21 cellular contexts compared by ENCODE assay signal in genomic region chr2:223008936-223009335, GRCh38. TPM values are rescaled to one million over a fixed set of nuclear protein-coding genes. Genes with fewer than 3 reads are reported as not detected.
A peak's percentile ranks its signal among the peaks of the same experiment; 100 is the strongest.
DNase-seq lines count a peak whose midpoint lies in the region; ATAC-seq and TF ChIP-seq lines count a peak whose summit lies in the region.
"Had no signal": no experiment of that assay in that cellular context is flagged by ENCODE, and none has a peak within 500 bp of the region (broad histone marks: within the 10 kb centered on the region; RNA-seq: fewer than 3 reads in every experiment).

No MANE protein-coding gene starts in this region.

- H3K4me3 ChIP-seq in left ventricle myocardium inferior = no peak overlapping the region
- H3K4me3 ChIP-seq in heart left ventricle = no peak overlapping the region
- H3K4me3 ChIP-seq in lower lobe of right lung = no peak overlapping the region
- H3K4me3 ChIP-seq: HAP-1 had no signal

- TF ChIP-seq CTCF in left ventricle myocardium inferior (IDR thresholded peaks at IDR 0.05; ENCODE audit: borderline replicate concordance) = no peak
- no peak for TF ChIP-seq CTCF in heart left ventricle (IDR thresholded peaks at IDR 0.05)
- TF ChIP-seq CTCF in lower lobe of right lung (IDR thresholded peaks at IDR 0.05) = no peak
- TF ChIP-seq CTCF in H9 (conservative IDR thresholded peaks at IDR 0.05) = no peak

- H2BK5ac ChIP-seq in H9 (ENCODE audit: insufficient read length, low read length) = no peak overlapping the region

- no peak overlapping the region for H3K27ac Mint-ChIP-seq in H9
- H3K27ac Mint-ChIP-seq: CD4-positive, CD25-positive, alpha-beta regulatory T cell had no signal

- no peak overlapping the region for H3K4me3 Mint-ChIP-seq in H9
- H3K4me3 Mint-ChIP-seq: CD4-positive, CD25-positive, alpha-beta regulatory T cell had no signal

- no peak overlapping the region for H3K56ac ChIP-seq in H9 (ENCODE audit: insufficient read length, low read depth, low read length)

- no peaks in the 10 kb centered on the region for H3K4me1 ChIP-seq in left ventricle myocardium inferior
- H3K4me1 ChIP-seq in heart left ventricle = no peaks in the 10 kb centered on the region
- H3K4me1 ChIP-seq in lower lobe of right lung = no peaks in the 10 kb centered on the region
- no peaks in the 10 kb centered on the region for H3K4me1 ChIP-seq in H9 (ENCODE audit: insufficient read depth, low read length)
- H3K4me1 ChIP-seq: HAP-1 had no signal

- no peak overlapping the region for H4K5ac ChIP-seq in H9 (ENCODE audit: insufficient read length, low read depth, low read length)

- H4K91ac ChIP-seq in H9 (ENCODE audit: insufficient read length, low read depth, low read length) = no peak overlapping the region

- peaks cover 1% of the 10 kb centered on the region for H3K27me3 Mint-ChIP-seq in H9 (ENCODE audit: low read depth)

- no peaks in the 10 kb centered on the region for H3K79me2 ChIP-seq in H9 (ENCODE audit: insufficient read depth, low read length)

- no peak overlapping the region for H3K23ac ChIP-seq in H9 (ENCODE audit: insufficient read length, low read depth, low read length)

- H3K18ac ChIP-seq in H9 (ENCODE audit: insufficient read length, low read depth, low read length) = no peak overlapping the region

- intact Hi-C loops in left ventricle myocardium inferior (cut with micrococcal nuclease) = no loop called here
- intact Hi-C loops in heart left ventricle (cut with DNase I) = loop anchor here in 1 of 10 donors (5.0 kb wide), 1 partner anchor 33 kb away; no protein-coding TSS in a partner anchor
- intact Hi-C loops in lower lobe of right lung (cut with DNase I) = no loop called here

- H2AFZ ChIP-seq in H9 (ENCODE audit: low read length) = no peak overlapping the region

- H3K36me3 ChIP-seq in left ventricle myocardium inferior (no peaks in the 10 kb centered on the region), heart left ventricle (no peaks in the 10 kb centered on the region), lower lobe of right lung (no peaks in the 10 kb centered on the region)
- H3K36me3 ChIP-seq: HAP-1 had no signal

- no peak for DNase-seq in left ventricle myocardium inferior
- no peak for DNase-seq in heart left ventricle
- peak; percentile 29 for DNase-seq in RPMI7951 (ENCODE audit: low read depth)
- peak; percentile 77 for DNase-seq in fibroblast of peridontal ligament (ENCODE audit: extremely low read depth)
- DNase-seq in lower lobe of right lung = no peak
- DNase-seq in H9 = no peak
- no peak for DNase-seq in SW 1271 (lab: John Stamatoyannopoulos, UW)
- DNase-seq: 8988T; CD4-positive, CD25-positive, alpha-beta regulatory T cell; DMS79; Karpas-422; NCI-H1694 treated with DMSO at 0.1 percent for 48 hours; NCI-H2081 treated with DMSO at 0.1 percent for 48 hours; NCI-H2171 treated with DMSO at 0.1 percent for 48 hours; NCI-H524 treated with DMSO at 0.1 percent for 48 hours; NCI-H82; OCI-M1; RPMI8226; SHP77 had no signal

- H2BK12ac ChIP-seq in H9 (ENCODE audit: insufficient read length, low read depth, low read length) = no peak overlapping the region

- 77 to 96% (median 89%) methylated on average over 1 of the region's 1 CpG for WGBS in heart left ventricle, 4 donors
- no CpG with 5 or more reads among the region's 1 CpG for WGBS in H9 (ENCODE audit: extremely low coverage, insufficient read length, low lambda C conversion rate)

- no peaks in the 10 kb centered on the region for H3K27me3 ChIP-seq in left ventricle myocardium inferior (ENCODE audit: low read depth)
- H3K27me3 ChIP-seq in heart left ventricle = no peaks in the 10 kb centered on the region
- no peaks in the 10 kb centered on the region for H3K27me3 ChIP-seq in lower lobe of right lung (ENCODE audit: low read depth)
- H3K27me3 ChIP-seq in H9 (ENCODE audit: insufficient read depth, low read length) = no peaks in the 10 kb centered on the region

- ATAC-seq in heart left ventricle (no peak), lower lobe of right lung (no peak)

- no peak overlapping the region for H3T11ph ChIP-seq in H9 (ENCODE audit: low read length)

- H3K23me2 ChIP-seq in H9 (ENCODE audit: insufficient read length, low read depth, low read length, poor library complexity, severe bottlenecking) = no peaks in the 10 kb centered on the region

- H3K4ac ChIP-seq in H9 (ENCODE audit: low read depth, low read length) = no peak overlapping the region

- H3K9me3 Mint-ChIP-seq in H9 = peaks cover 0 to 2% of the 10 kb centered on the region in 2 experiments; a peak in 2 of 5 replicates

- no peaks in the 10 kb centered on the region for H3K4me1 Mint-ChIP-seq in H9
- H3K4me1 Mint-ChIP-seq: CD4-positive, CD25-positive, alpha-beta regulatory T cell had no signal

- no peak overlapping the region for H3K4me2 ChIP-seq in H9 (ENCODE audit: insufficient read depth, insufficient read length, low read length)

- no peak overlapping the region for H2BK15ac ChIP-seq in H9 (ENCODE audit: low read depth, low read length)

- H3K9me3 ChIP-seq in left ventricle myocardium inferior (replicated peaks) (no peaks in the 10 kb centered on the region), heart left ventricle (no peaks in the 10 kb centered on the region), lower lobe of right lung (no peaks in the 10 kb centered on the region), H9 (ENCODE audit: control insufficient read depth, low read depth, low read length) (no peaks in the 10 kb centered on the region)
- H3K9me3 ChIP-seq: HAP-1 had no signal

- H2BK20ac ChIP-seq in H9 (ENCODE audit: low read depth, low read length, poor library complexity, severe bottlenecking) = no peak overlapping the region

- TF ChIP-seq POLR2A in heart left ventricle (IDR thresholded peaks at IDR 0.05) = no peak

- H2AK5ac ChIP-seq in H9 (ENCODE audit: insufficient read length, low read length) = no peak overlapping the region

- no peak overlapping the region for H4K8ac ChIP-seq in H9 (replicated peaks; ENCODE audit: insufficient read length, low read depth, low read length)

- no peaks in the 10 kb centered on the region for H4K20me1 ChIP-seq in H9 (ENCODE audit: control insufficient read depth, insufficient read depth, insufficient read length)

- no peaks in the 10 kb centered on the region; a peak in 1 of 7 replicates for H3K36me3 Mint-ChIP-seq in H9 (ENCODE audit: insufficient read depth in 1 of 3, low read depth in 3 of 3)
- H3K36me3 Mint-ChIP-seq: CD4-positive, CD25-positive, alpha-beta regulatory T cell had no signal

- H3K79me1 ChIP-seq in H9 (ENCODE audit: insufficient read depth, low read depth, low read length, poor library complexity, severe bottlenecking) = no peaks in the 10 kb centered on the region

- H3K27ac ChIP-seq in left ventricle myocardium inferior (replicated peaks) (peak overlapping the region; percentile 39), heart left ventricle (no peak overlapping the region), temporal lobe (ENCODE audit: low read depth, low read length) (peak overlapping the region; percentile 36), lower lobe of right lung (no peak overlapping the region), H9 (ENCODE audit: insufficient read length, low read depth, low read length) (no peak overlapping the region)

- no peak overlapping the region for H2BK120ac ChIP-seq in H9 (ENCODE audit: low read depth, low read length, poor library complexity, severe bottlenecking)

- H3K14ac ChIP-seq in H9 (ENCODE audit: insufficient read depth, low read length) = no peak overlapping the region

- no peak overlapping the region for H3K9ac ChIP-seq in H9 (ENCODE audit: extremely low read depth, insufficient read length, low read length)

RNA-seq across cellular contexts. Expression of gene KCNE4, which starts 43.1 kb away (rescaled TPM):
- 3.1 TPM for total RNA-seq in left ventricle myocardium inferior
- total RNA-seq in heart left ventricle = 1 to 10 TPM in 8 of 9 donors, under 1 TPM in 1; 0.69 to 3.7 (median 1.6) TPM
- 1 to 10 TPM; 1.5 to 2.4 TPM for polyA plus RNA-seq in heart left ventricle
- total RNA-seq in RPMI7951 (2014; rRNA removed; shearing (Covaris generic)) = 13.8 and 16.4 TPM in 2 replicates
- 2.5 TPM for total RNA-seq in temporal lobe
- total RNA-seq in lower lobe of right lung = 1.2 TPM
- total RNA-seq in H9 (2021) = 0.20 and 0.24 TPM in 2 replicates
- total RNA-seq: CD4-positive, CD25-positive, alpha-beta regulatory T cell had no signal
- polyA plus RNA-seq: CD4-positive, CD25-positive, alpha-beta regulatory T cell had no signal

Comparison
In these comparisons a context has a peak if more than half of its experiments do, and no peak if none do; other contexts are left out.
1. H3K27ac ChIP-seq: peak in left ventricle myocardium inferior (single experiment) and temporal lobe (single experiment); none in heart left ventricle (0 of 12), lower lobe of right lung (single experiment) and H9 (single experiment).
2. DNase-seq: peak in RPMI7951 (single experiment) and fibroblast of peridontal ligament (single experiment); none in left ventricle myocardium inferior (single experiment), heart left ventricle (0 of 5), lower lobe of right lung (single experiment), H9 (single experiment) and SW 1271 (0 of 2).